1 cellular context compared by ENCODE assay signal in the genomic region with DNA sequence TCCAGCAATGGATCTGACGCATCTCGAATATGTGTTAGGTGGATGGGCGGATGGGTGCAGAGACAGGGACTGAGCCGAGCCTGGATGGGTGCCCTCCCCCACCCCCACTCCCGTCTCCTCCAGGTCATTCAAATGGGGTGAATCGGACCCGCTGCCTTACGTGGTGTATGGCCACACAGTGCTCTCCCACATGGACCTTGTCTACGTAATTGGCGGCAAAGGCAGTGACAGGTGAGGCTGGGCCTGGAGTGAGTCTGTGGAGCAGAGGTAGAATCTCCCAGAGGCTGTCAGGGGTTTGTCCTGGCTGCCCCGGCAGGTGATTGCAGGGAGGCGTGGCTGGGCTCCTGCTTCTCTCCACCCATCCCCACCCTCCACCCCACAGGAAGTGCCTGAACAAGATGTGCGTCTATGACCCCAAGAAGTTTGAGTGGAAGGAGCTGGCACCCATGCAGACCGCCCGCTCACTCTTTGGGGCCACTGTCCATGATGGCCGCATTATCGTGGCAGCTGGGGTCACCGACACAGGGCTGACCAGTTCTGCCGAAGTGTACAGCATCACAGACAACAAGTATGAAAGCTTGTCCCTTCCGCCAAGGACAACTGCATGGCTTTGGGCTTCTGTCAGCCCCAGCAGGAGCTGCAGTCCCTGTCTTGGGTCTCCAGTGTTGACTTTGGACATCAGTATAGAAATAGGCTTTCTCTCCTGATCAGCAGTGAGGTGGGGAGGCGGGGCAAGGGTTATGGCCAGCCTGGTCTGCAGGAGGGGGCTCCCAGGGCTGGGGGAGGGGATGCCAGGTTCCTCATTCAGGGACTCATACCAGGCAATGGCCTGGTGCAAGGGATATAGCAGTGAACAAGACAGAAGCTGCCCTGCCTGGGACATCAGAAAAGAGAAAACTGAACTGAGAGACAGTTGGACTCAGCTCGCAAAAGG.
TF ChIP-seq lines count a peak whose summit lies in the region.

No MANE protein-coding gene starts in this region.

TF ChIP-seq in SK-N-SH, 30 proteins besides CTCF, POLR2A, EP300 and RAD21:
- no peak for TF ChIP-seq RXRA (IDR thresholded peaks at IDR 0.05; ENCODE audit: borderline replicate concordance, low read depth)
- no peak for TF ChIP-seq ELF1 (IDR thresholded peaks at IDR 0.05)
- TF ChIP-seq, protein P1, sequence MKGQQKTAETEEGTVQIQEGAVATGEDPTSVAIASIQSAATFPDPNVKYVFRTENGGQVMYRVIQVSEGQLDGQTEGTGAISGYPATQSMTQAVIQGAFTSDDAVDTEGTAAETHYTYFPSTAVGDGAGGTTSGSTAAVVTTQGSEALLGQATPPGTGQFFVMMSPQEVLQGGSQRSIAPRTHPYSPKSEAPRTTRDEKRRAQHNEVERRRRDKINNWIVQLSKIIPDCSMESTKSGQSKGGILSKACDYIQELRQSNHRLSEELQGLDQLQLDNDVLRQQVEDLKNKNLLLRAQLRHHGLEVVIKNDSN (IDR thresholded peaks at IDR 0.05; ENCODE audit: borderline replicate concordance, low read depth) = no peak
- TF ChIP-seq CHD2 (IDR thresholded peaks at IDR 0.05; ENCODE audit: low read length, partially characterized antibody) = no peak
- no peak for TF ChIP-seq SIN3A (IDR thresholded peaks at IDR 0.05; ENCODE audit: borderline replicate concordance, low read depth, low read length)
- TF ChIP-seq MEF2A (IDR thresholded peaks at IDR 0.05; ENCODE audit: borderline replicate concordance, low read depth) = no peak
- no peak for TF ChIP-seq FOXJ3 (CRISPR knock-in tag; IDR thresholded peaks at IDR 0.05)
- TF ChIP-seq, protein P2, sequence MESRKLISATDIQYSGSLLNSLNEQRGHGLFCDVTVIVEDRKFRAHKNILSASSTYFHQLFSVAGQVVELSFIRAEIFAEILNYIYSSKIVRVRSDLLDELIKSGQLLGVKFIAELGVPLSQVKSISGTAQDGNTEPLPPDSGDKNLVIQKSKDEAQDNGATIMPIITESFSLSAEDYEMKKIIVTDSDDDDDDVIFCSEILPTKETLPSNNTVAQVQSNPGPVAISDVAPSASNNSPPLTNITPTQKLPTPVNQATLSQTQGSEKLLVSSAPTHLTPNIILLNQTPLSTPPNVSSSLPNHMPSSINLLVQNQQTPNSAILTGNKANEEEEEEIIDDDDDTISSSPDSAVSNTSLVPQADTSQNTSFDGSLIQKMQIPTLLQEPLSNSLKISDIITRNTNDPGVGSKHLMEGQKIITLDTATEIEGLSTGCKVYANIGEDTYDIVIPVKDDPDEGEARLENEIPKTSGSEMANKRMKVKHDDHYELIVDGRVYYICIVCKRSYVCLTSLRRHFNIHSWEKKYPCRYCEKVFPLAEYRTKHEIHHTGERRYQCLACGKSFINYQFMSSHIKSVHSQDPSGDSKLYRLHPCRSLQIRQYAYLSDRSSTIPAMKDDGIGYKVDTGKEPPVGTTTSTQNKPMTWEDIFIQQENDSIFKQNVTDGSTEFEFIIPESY (IDR thresholded peaks at IDR 0.05; ENCODE audit: borderline replicate concordance, low read depth) = no peak
- no peak for TF ChIP-seq NFIC (IDR thresholded peaks at IDR 0.05; ENCODE audit: borderline replicate concordance)
- TF ChIP-seq, protein P3, sequence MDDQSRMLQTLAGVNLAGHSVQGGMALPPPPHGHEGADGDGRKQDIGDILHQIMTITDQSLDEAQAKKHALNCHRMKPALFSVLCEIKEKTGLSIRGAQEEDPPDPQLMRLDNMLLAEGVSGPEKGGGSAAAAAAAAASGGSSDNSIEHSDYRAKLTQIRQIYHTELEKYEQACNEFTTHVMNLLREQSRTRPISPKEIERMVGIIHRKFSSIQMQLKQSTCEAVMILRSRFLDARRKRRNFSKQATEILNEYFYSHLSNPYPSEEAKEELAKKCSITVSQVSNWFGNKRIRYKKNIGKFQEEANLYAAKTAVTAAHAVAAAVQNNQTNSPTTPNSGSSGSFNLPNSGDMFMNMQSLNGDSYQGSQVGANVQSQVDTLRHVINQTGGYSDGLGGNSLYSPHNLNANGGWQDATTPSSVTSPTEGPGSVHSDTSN (IDR thresholded peaks at IDR 0.05) = no peak
- TF ChIP-seq SMC3 (IDR thresholded peaks at IDR 0.05; ENCODE audit: low read depth, low read length) = no peak
- TF ChIP-seq YY1 (IDR thresholded peaks at IDR 0.05; ENCODE audit: low read depth) = no peak
- TF ChIP-seq GATA2 (CRISPR knock-in tag; IDR thresholded peaks at IDR 0.05) = no peak
- no peak for TF ChIP-seq NRF1 (IDR thresholded peaks at IDR 0.05; ENCODE audit: low read depth, low read length)
- TF ChIP-seq TAF1 (IDR thresholded peaks at IDR 0.05; ENCODE audit: borderline replicate concordance, low read depth, low read length) = no peak
- TF ChIP-seq FOSL2 (IDR thresholded peaks at IDR 0.05; ENCODE audit: borderline replicate concordance, low read depth) = no peak
- no peak for TF ChIP-seq EZH2phosphoT487 (IDR thresholded peaks at IDR 0.05; ENCODE audit: borderline replicate concordance, low read depth)
- TF ChIP-seq GABPA (IDR thresholded peaks at IDR 0.05; ENCODE audit: low read depth) = no peak
- no peak for TF ChIP-seq TCF12 (IDR thresholded peaks at IDR 0.05)
- TF ChIP-seq, protein P4, sequence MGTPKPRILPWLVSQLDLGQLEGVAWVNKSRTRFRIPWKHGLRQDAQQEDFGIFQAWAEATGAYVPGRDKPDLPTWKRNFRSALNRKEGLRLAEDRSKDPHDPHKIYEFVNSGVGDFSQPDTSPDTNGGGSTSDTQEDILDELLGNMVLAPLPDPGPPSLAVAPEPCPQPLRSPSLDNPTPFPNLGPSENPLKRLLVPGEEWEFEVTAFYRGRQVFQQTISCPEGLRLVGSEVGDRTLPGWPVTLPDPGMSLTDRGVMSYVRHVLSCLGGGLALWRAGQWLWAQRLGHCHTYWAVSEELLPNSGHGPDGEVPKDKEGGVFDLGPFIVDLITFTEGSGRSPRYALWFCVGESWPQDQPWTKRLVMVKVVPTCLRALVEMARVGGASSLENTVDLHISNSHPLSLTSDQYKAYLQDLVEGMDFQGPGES (IDR thresholded peaks at IDR 0.05; ENCODE audit: low read depth, low read length) = no peak
TF ChIP-seq in SK-N-SH: peak in this region for 0.
